ENCODE assay signal across 11 cellular contexts in genomic region chrX:24694825-24695224, GRCh38. TPM values are rescaled to one million over a fixed set of nuclear protein-coding genes. Genes with fewer than 3 reads are reported as not detected.
DNase-seq lines count a peak whose midpoint lies in the region; ATAC-seq and TF ChIP-seq lines count a peak whose summit lies in the region.
"Had no signal": no experiment of that assay in that cellular context is flagged by ENCODE, and none has a peak within 500 bp of the region (broad histone marks: within the 10 kb centered on the region; RNA-seq: fewer than 3 reads in every experiment).

No MANE protein-coding gene starts in this region.

- H3K4me1 ChIP-seq in BLaER1 (0 out of 2 replicates have a peak, but pooled peaks cover 8% of the 10 kb centered on the region), GM23338 (ENCODE audit: insufficient read depth) (peaks cover 4% of the 10 kb centered on the region; the same call in 1 of the 2 replicates)

- POLR2A ChIA-PET in activated CD4-positive, alpha-beta memory T cell treated with anti-CD3 and anti-CD28 coated beads, Interleukin-2, amount 10 ng/mL, durations not matched to agents 7 days and 5 days (lab: Charles Lee): interaction anchor here (0.5 to 1.8 kb wide), 4 partner anchors 49 to 912 kb away, joined by 3 to 4 read pairs (median 3); partner anchors contain the start of gene SAT1

- H4K20me1 ChIP-seq in BLaER1: peaks cover 37% of the 10 kb centered on the region
- 0 out of 2 replicates have a peak, but pooled peaks cover 4% of the 10 kb centered on the region for H4K20me1 ChIP-seq in GM23338 (replicated peaks; ENCODE audit: insufficient read depth)

- H3K9me2 ChIP-seq in GM23338 (ENCODE audit: insufficient read depth): no peaks in the 10 kb centered on the region

- H3K27me3 Mint-ChIP-seq in GM23338 (ENCODE audit: insufficient read depth, low read depth, poor library complexity): peaks cover 3% of the 10 kb centered on the region
- H3K27me3 Mint-ChIP-seq in activated CD4-positive, alpha-beta memory T cell treated with anti-CD3 and anti-CD28 coated beads, Interleukin-2, amount 10 ng/mL, durations not matched to agents 7 days and 5 days: peaks cover 3% of the 10 kb centered on the region
- H3K27me3 Mint-ChIP-seq in immature natural killer cell (ENCODE audit: low read depth in 3 of 3): peaks cover 0 to 3% (median 2%) of the 10 kb centered on the region in 3 donors

- H3K36me3 ChIP-seq in BLaER1: peaks cover 3% of the 10 kb centered on the region
- 0 out of 2 replicates have a peak, but pooled peaks cover 5% of the 10 kb centered on the region for H3K36me3 ChIP-seq in GM23338 (ENCODE audit: insufficient read depth)
- H3K36me3 ChIP-seq: sigmoid colon, thyroid gland had no signal

- H2AFZ ChIP-seq in GM23338: no peak overlapping the region

- ATAC-seq in GM23338: no peak
- ATAC-seq: gastroesophageal sphincter had no signal

- CTCF ChIA-PET in activated CD4-positive, alpha-beta memory T cell treated with anti-CD3 and anti-CD28 coated beads, Interleukin-2, amount 10 ng/mL, durations not matched to agents 7 days and 5 days (lab: Charles Lee): interaction anchor here (1.3 kb wide), 1 partner anchor 325 kb away, joined by 3 read pairs; no protein-coding TSS in a partner anchor

- H3K4me3 Mint-ChIP-seq in GM23338: peak overlapping the region; percentile 89
- H3K4me3 Mint-ChIP-seq in activated CD4-positive, alpha-beta memory T cell treated with anti-CD3 and anti-CD28 coated beads, Interleukin-2, amount 10 ng/mL, durations not matched to agents 7 days and 5 days: peak overlapping the region; percentile 88
- H3K4me3 Mint-ChIP-seq in immature natural killer cell: peak overlapping the region; percentile 94 to 97 (median 94)

- H3K79me2 ChIP-seq in GM23338 (replicated peaks; ENCODE audit: insufficient read depth): peaks cover 55% of the 10 kb centered on the region

- H3F3A ChIP-seq in GM23338 (replicated peaks; ENCODE audit: low read depth): no peaks in the 10 kb centered on the region

- H3K4me2 ChIP-seq in BLaER1 (peak overlapping the region; percentile 60), GM23338 (peak overlapping the region; percentile 88)

- H3K4me1 Mint-ChIP-seq in GM23338 (peaks cover 18% of the 10 kb centered on the region), immature natural killer cell (peaks cover 8 to 9% of the 10 kb centered on the region in 2 donors)
- peaks cover 35% of the 10 kb centered on the region for H3K4me1 Mint-ChIP-seq in activated CD4-positive, alpha-beta memory T cell treated with anti-CD3 and anti-CD28 coated beads, Interleukin-2, amount 10 ng/mL, durations not matched to agents 7 days and 5 days

- peak overlapping the region; percentile 56; the same call in 1 of the 2 replicates for H3K27ac Mint-ChIP-seq in GM23338
- H3K27ac Mint-ChIP-seq in activated CD4-positive, alpha-beta memory T cell treated with anti-CD3 and anti-CD28 coated beads, Interleukin-2, amount 10 ng/mL, durations not matched to agents 7 days and 5 days: peak overlapping the region; percentile 82
- peak overlapping the region in 1 of 6 donors; percentile 85 for H3K27ac Mint-ChIP-seq in immature natural killer cell

- H3K9me3 Mint-ChIP-seq in GM23338: no peaks in the 10 kb centered on the region
- H3K9me3 Mint-ChIP-seq in activated CD4-positive, alpha-beta memory T cell treated with anti-CD3 and anti-CD28 coated beads, Interleukin-2, amount 10 ng/mL, durations not matched to agents 7 days and 5 days: no peaks in the 10 kb centered on the region
- no peaks in the 10 kb centered on the region for H3K9me3 Mint-ChIP-seq in immature natural killer cell

- H3K4me3 ChIP-seq in BLaER1 (peak overlapping the region; percentile 77), GM23338 (peak overlapping the region; percentile 83)

- peak overlapping the region; percentile 81; the same call in 1 of the 2 replicates for H3K9ac ChIP-seq in BLaER1

- H3K9me3 ChIP-seq in BLaER1: no peaks in the 10 kb centered on the region
- H3K9me3 ChIP-seq: gastroesophageal sphincter, sigmoid colon, thyroid gland had no signal

- H3K36me3 Mint-ChIP-seq in GM23338 (ENCODE audit: low read depth) (peaks cover 2% of the 10 kb centered on the region; the same call in 2 of the 3 replicates), immature natural killer cell (no peaks in the 10 kb centered on the region)
- peaks cover 14% of the 10 kb centered on the region for H3K36me3 Mint-ChIP-seq in activated CD4-positive, alpha-beta memory T cell treated with anti-CD3 and anti-CD28 coated beads, Interleukin-2, amount 10 ng/mL, durations not matched to agents 7 days and 5 days (ENCODE audit: low read depth)

- H3K27me3 ChIP-seq in BLaER1 (no peaks in the 10 kb centered on the region), GM23338 (ENCODE audit: insufficient read depth) (no peaks in the 10 kb centered on the region)
- H3K27me3 ChIP-seq: gastroesophageal sphincter, sigmoid colon, thyroid gland had no signal

- DNase-seq in GM23338 (ENCODE audit: low spot score) (no peak), immature natural killer cell (no peak), SHP77 treated with DMSO at 0.1 percent for 48 hours (lab: John Stamatoyannopoulos, UW) (no peak), cerebellar nuclear complex (lab: John Stamatoyannopoulos, UW) (no peak), AG20443 (ENCODE audit: low spot score) (no peak), SIG-M5 treated with dmso at 0.1 percent for 504 hours (lab: John Stamatoyannopoulos, UW; ENCODE audit: unreplicated experiment) (no peak)
- no peak for DNase-seq in activated CD4-positive, alpha-beta memory T cell treated with anti-CD3 and anti-CD28 coated beads, Interleukin-2, amount 10 ng/mL, durations not matched to agents 7 days and 5 days
- DNase-seq: sigmoid colon, thyroid gland had no signal

- no peak overlapping the region; the same call in 1 of the 2 replicates for H3K27ac ChIP-seq in BLaER1
- H3K27ac ChIP-seq in GM23338 (ENCODE audit: low read depth): no peak overlapping the region
- H3K27ac ChIP-seq: thyroid gland had no signal

- no peak for TF ChIP-seq CTCF in GM23338 (conservative IDR thresholded peaks at IDR 0.05; ENCODE audit: low read depth in 2 of 2)

TF ChIP-seq in GM23338, 12 proteins besides CTCF, POLR2A, EP300 and RAD21 (continues in another document):
- no peak for TF ChIP-seq ZNF114 (CRISPR knock-in tag; IDR thresholded peaks at IDR 0.05)

RNA-seq across cellular contexts. Expression of gene POLA1, which starts 1.1 kb away (rescaled TPM):
- 32.0 and 36.6 TPM in 2 replicates for total RNA-seq in GM23338 (2014; rRNA removed; shearing (Covaris generic))
- polyA plus RNA-seq in GM23338 (2016; fragmentation: Nextera tagmentation; extraction: Ambion mirVana) (10.0 and 12.6 TPM in 2 replicates), immature natural killer cell (1 to 10 TPM; 3.8 to 6.5 (median 3.9) TPM)
- total RNA-seq in activated CD4-positive, alpha-beta memory T cell treated with anti-CD3 and anti-CD28 coated beads, Interleukin-2, amount 10 ng/mL, durations not matched to agents 7 days and 5 days: 10 to 100 TPM; 28.1 TPM

RNA-seq across cellular contexts. Expression of gene PCYT1B, which starts 47.7 kb away (rescaled TPM):
- 14.6 and 16.5 TPM in 2 replicates for total RNA-seq in GM23338 (2014; rRNA removed; shearing (Covaris generic))
- 5.8 and 6.9 TPM in 2 replicates for polyA plus RNA-seq in GM23338 (2016; fragmentation: Nextera tagmentation; extraction: Ambion mirVana)
- total RNA-seq in activated CD4-positive, alpha-beta memory T cell treated with anti-CD3 and anti-CD28 coated beads, Interleukin-2, amount 10 ng/mL, durations not matched to agents 7 days and 5 days: under 1 TPM; 0.25 to 0.45 TPM
- polyA plus RNA-seq in immature natural killer cell: under 1 TPM in 2 of 3 donors, not detected in 1; 0.10 to 0.11 TPM

Comparison
In these comparisons a context has a peak if more than half of its experiments do, and no peak if none do; other contexts are left out.
1. RNA of gene PCYT1B, which starts 47.7 kb away (total RNA-seq): 14.6 to 16.5 TPM in GM23338; 0.25 to 0.45 TPM in activated CD4-positive, alpha-beta memory T cell treated with anti-CD3 and anti-CD28 coated beads, Interleukin-2, amount 10 ng/mL, durations not matched to agents 7 days and 5 days; every median in the first group is over 10 times any median in the second.
2. Peak in every context shown above with its lines, with median percentiles within 50 percentile points of each other: H3K4me3 Mint-ChIP-seq.